In genomic region chr9:70448904-70449303, GRCh38 we compare ENCODE assay signal across 9 cellular contexts.
"Had no signal": no experiment of that assay in that cellular context is flagged by ENCODE, and none has a peak within 500 bp of the region (broad histone marks: within the 10 kb centered on the region; RNA-seq: fewer than 3 reads in every experiment).

No MANE protein-coding gene starts in this region.

- H2AFZ ChIP-seq: GM23248 had no signal

- DNase-seq: GM23248, GOT3, H7, HFFc6, IMR-90, KBM-7 had no signal

- H3K27ac ChIP-seq: GM23248, HL-60 had no signal

- ATAC-seq: HCT116 had no signal

- H3K9ac ChIP-seq: GM23248 had no signal

- H3K4me3 ChIP-seq: GM23248, HAP-1 had no signal

- H3K36me3 ChIP-seq: HAP-1 had no signal

- H3K4me1 ChIP-seq: HAP-1 had no signal

- H3K9me3 ChIP-seq: HAP-1 had no signal
